In the genomic region with DNA sequence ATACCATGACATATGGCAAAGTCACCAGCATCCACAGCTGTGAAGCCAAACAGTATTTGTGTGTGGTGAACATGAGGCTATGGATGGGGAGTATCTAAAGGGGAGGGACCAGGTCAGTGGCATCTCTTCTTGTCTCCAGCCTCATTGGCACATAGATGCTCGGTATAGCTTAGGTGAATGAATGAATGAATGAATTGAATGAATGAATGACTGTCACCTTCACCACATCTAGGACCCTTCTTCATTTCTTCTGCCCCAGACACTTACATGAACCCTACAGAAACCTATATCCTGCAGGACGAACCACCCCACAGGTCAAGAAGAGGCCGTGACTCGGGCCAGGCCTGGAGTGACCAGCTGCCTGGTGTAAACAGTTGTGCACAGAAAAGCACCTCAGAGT, we compare ENCODE assay signal across 2 cellular contexts.
TF ChIP-seq lines count a peak whose summit lies in the region.

No MANE protein-coding gene starts in this region.

TF ChIP-seq in GM12891, 5 proteins besides CTCF, POLR2A, EP300 and RAD21:
- TF ChIP-seq POU2F2 (IDR thresholded peaks at IDR 0.05; ENCODE audit: low read depth, low read length) (no peak), POLR2AphosphoS5 (IDR thresholded peaks at IDR 0.05; ENCODE audit: low read depth, low read length) (no peak)
TF ChIP-seq in GM12891: peak in this region for 0.

TF ChIP-seq in GM12878, 131 proteins besides CTCF, POLR2A, EP300 and RAD21:
- TF ChIP-seq ZNF24 (IDR thresholded peaks at IDR 0.05): peak; percentile 39; the same call in 1 of the 2 replicates
- TF ChIP-seq NR2F1 (conservative IDR thresholded peaks at IDR 0.05): no peak
TF ChIP-seq in GM12878: peak in this region for 1.
